ENCODE assay signal across 1 cellular context in the genomic region with DNA sequence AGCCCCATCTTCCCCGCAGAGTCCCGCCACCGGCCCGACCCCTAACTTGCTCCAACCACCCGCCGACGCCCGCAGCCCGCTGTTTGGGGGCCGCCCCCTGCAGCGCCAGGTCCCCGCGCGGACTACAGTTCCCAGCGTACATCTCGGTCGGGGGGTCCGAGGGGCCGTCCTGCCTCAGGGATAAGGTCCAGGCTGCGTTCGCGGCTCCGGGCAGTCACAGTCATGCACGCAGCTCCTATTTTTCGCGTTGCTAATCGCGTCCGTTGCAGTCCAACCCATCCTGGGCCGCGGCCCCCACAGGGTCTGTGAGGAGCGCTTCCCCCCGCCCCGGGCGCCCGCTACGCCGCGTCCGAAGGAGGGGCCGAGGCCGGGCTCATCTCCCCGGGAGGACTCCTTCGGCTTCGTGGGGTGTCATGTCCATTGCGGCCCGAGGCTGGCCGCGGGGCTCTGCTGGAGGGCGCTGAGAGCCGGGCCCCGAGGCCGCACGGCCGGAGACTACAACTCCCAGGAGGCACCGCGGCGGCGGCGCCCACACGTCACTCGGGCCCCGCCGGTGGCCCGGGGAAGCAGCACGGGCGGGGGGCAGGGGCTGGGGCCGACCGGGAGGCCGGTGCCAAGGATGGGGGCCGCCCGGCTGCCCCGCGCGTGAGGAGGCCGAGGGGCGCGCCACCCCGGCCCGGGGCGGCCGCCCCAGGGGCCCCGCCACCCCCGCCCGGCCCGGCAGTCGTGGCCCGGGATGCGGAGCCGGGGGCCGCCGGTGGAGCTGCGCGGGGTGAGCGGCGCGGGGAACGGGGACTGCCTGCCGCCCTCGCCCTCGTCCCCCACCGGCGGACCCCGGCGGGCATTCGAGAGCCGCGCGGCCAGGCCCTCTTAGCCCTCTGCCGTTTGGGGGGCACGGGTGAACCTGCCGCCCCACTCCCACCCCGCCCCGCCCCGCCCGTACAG.
TF ChIP-seq lines count a peak whose summit lies in the region.

A gene (plus strand): TSS at position 536 of the 945 bp plus-strand sequence. CDS start 606 bp downstream, outside the sequence.

TF ChIP-seq in SK-N-SH, 30 proteins besides CTCF, POLR2A, EP300 and RAD21 (continued from another document):
- TF ChIP-seq, protein P1, sequence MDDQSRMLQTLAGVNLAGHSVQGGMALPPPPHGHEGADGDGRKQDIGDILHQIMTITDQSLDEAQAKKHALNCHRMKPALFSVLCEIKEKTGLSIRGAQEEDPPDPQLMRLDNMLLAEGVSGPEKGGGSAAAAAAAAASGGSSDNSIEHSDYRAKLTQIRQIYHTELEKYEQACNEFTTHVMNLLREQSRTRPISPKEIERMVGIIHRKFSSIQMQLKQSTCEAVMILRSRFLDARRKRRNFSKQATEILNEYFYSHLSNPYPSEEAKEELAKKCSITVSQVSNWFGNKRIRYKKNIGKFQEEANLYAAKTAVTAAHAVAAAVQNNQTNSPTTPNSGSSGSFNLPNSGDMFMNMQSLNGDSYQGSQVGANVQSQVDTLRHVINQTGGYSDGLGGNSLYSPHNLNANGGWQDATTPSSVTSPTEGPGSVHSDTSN (IDR thresholded peaks at IDR 0.05) = no peak
- no peak for TF ChIP-seq JUND (IDR thresholded peaks at IDR 0.05)
- TF ChIP-seq, protein P2, sequence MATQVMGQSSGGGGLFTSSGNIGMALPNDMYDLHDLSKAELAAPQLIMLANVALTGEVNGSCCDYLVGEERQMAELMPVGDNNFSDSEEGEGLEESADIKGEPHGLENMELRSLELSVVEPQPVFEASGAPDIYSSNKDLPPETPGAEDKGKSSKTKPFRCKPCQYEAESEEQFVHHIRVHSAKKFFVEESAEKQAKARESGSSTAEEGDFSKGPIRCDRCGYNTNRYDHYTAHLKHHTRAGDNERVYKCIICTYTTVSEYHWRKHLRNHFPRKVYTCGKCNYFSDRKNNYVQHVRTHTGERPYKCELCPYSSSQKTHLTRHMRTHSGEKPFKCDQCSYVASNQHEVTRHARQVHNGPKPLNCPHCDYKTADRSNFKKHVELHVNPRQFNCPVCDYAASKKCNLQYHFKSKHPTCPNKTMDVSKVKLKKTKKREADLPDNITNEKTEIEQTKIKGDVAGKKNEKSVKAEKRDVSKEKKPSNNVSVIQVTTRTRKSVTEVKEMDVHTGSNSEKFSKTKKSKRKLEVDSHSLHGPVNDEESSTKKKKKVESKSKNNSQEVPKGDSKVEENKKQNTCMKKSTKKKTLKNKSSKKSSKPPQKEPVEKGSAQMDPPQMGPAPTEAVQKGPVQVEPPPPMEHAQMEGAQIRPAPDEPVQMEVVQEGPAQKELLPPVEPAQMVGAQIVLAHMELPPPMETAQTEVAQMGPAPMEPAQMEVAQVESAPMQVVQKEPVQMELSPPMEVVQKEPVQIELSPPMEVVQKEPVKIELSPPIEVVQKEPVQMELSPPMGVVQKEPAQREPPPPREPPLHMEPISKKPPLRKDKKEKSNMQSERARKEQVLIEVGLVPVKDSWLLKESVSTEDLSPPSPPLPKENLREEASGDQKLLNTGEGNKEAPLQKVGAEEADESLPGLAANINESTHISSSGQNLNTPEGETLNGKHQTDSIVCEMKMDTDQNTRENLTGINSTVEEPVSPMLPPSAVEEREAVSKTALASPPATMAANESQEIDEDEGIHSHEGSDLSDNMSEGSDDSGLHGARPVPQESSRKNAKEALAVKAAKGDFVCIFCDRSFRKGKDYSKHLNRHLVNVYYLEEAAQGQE (IDR thresholded peaks at IDR 0.05; ENCODE audit: low read depth, low read length) = no peak
- no peak for TF ChIP-seq FOSL2 (IDR thresholded peaks at IDR 0.05; ENCODE audit: borderline replicate concordance, low read depth)
- TF ChIP-seq, protein P3, sequence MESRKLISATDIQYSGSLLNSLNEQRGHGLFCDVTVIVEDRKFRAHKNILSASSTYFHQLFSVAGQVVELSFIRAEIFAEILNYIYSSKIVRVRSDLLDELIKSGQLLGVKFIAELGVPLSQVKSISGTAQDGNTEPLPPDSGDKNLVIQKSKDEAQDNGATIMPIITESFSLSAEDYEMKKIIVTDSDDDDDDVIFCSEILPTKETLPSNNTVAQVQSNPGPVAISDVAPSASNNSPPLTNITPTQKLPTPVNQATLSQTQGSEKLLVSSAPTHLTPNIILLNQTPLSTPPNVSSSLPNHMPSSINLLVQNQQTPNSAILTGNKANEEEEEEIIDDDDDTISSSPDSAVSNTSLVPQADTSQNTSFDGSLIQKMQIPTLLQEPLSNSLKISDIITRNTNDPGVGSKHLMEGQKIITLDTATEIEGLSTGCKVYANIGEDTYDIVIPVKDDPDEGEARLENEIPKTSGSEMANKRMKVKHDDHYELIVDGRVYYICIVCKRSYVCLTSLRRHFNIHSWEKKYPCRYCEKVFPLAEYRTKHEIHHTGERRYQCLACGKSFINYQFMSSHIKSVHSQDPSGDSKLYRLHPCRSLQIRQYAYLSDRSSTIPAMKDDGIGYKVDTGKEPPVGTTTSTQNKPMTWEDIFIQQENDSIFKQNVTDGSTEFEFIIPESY (IDR thresholded peaks at IDR 0.05; ENCODE audit: borderline replicate concordance, low read depth) = no peak
- no peak for TF ChIP-seq RXRA (IDR thresholded peaks at IDR 0.05; ENCODE audit: borderline replicate concordance, low read depth)
- no peak for TF ChIP-seq TAF1 (IDR thresholded peaks at IDR 0.05; ENCODE audit: borderline replicate concordance, low read depth, low read length)
- TF ChIP-seq YY1 (IDR thresholded peaks at IDR 0.05; ENCODE audit: low read depth) = no peak
